Comparison of ENCODE assay signal across 15 cellular contexts in genomic region chr9:3177921-3178320, GRCh38.
"Had no signal": no experiment of that assay in that cellular context is flagged by ENCODE, and none has a peak within 500 bp of the region (broad histone marks: within the 10 kb centered on the region; RNA-seq: fewer than 3 reads in every experiment).

No MANE protein-coding gene starts in this region.

- H3K4me1 Mint-ChIP-seq: activated CD4-positive, alpha-beta T cell treated with anti-CD3 and anti-CD28 coated beads, Interleukin-2, amount 10 ng/mL, durations not matched to agents 24 days and 14 days had no signal

- H3K27ac Mint-ChIP-seq: activated B cell treated with CpG ODN at 0.5 μM for 24 hours; activated CD4-positive, alpha-beta T cell treated with anti-CD3 and anti-CD28 coated beads, Interleukin-2, amount 10 ng/mL, durations not matched to agents 24 days and 14 days; activated naive CD4-positive, alpha-beta T cell treated with anti-CD3 and anti-CD28 coated beads, Interleukin-2, amount 50 U/mL, for 24 hours; endodermal cell; T-helper 1 cell treated with Interleukin-12 subunit alpha and Interleukin-12 subunit beta and Interleukin-4 antibody, amounts not matched to agents 30 μg/mL and 1 μg/mL, for 36 hours had no signal

- H3K4me3 Mint-ChIP-seq: activated B cell treated with CpG ODN at 0.5 μM for 24 hours; activated CD4-positive, alpha-beta T cell treated with anti-CD3 and anti-CD28 coated beads, Interleukin-2, amount 10 ng/mL, durations not matched to agents 24 days and 14 days; activated naive CD4-positive, alpha-beta T cell treated with anti-CD3 and anti-CD28 coated beads, Interleukin-2, amount 50 U/mL, for 24 hours; endodermal cell; nephron; T-helper 1 cell treated with Interleukin-12 subunit alpha and Interleukin-12 subunit beta and Interleukin-4 antibody, amounts not matched to agents 30 μg/mL and 1 μg/mL, for 36 hours had no signal

- H3K36me3 Mint-ChIP-seq: activated naive CD4-positive, alpha-beta T cell treated with anti-CD3 and anti-CD28 coated beads, Interleukin-2, amount 50 U/mL, for 24 hours had no signal

- H3K9me3 Mint-ChIP-seq: activated B cell treated with CpG ODN at 0.5 μM for 24 hours; activated CD4-positive, alpha-beta T cell treated with anti-CD3 and anti-CD28 coated beads, Interleukin-2, amount 10 ng/mL, durations not matched to agents 24 days and 14 days; activated naive CD4-positive, alpha-beta T cell treated with anti-CD3 and anti-CD28 coated beads, Interleukin-2, amount 50 U/mL, for 24 hours; endodermal cell; nephron; T-helper 1 cell treated with Interleukin-12 subunit alpha and Interleukin-12 subunit beta and Interleukin-4 antibody, amounts not matched to agents 30 μg/mL and 1 μg/mL, for 36 hours had no signal

- ATAC-seq: heart left ventricle, left lung had no signal

- H3K4me3 ChIP-seq: heart left ventricle, left lung, skin epidermis, tibial nerve had no signal

- DNase-seq: activated B cell treated with CpG ODN at 0.5 μM for 24 hours; activated CD4-positive, alpha-beta T cell treated with anti-CD3 and anti-CD28 coated beads, Interleukin-2, amount 10 ng/mL, durations not matched to agents 24 days and 14 days; activated CD8-positive, alpha-beta memory T cell treated with anti-CD3 and anti-CD28 coated beads for 24 hours; activated T-cell treated with anti-CD3 and anti-CD28 coated beads for 4 hours; amygdala; dermis blood vessel endothelial cell; endodermal cell; foreskin melanocyte; heart left ventricle; left lung had no signal
